ENCODE assay signal across 11 cellular contexts in the genomic region with DNA sequence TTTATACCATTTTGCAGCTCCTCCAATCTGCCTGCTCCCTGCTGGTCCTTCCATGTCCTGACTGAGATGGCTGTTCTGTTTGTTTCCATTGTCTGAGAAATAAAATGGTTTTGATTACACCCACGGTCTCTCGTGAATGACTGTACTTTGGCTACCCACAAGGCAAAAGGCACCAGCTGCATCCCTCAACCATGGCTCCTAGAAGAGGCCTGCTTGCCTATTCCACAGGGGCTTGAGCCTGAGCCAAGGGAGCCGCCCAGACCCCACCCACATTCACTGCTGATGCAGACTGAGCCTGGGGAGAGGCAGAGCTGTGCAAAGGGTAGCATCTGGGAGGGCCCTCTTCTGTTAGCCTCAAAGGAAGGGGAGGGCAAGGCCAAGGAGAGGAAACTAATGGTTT. TPM values are rescaled to one million over a fixed set of nuclear protein-coding genes. Genes with fewer than 3 reads are reported as not detected.
DNase-seq lines count a peak whose midpoint lies in the region; ATAC-seq and TF ChIP-seq lines count a peak whose summit lies in the region.
"Had no signal": no experiment of that assay in that cellular context is flagged by ENCODE, and none has a peak within 500 bp of the region (broad histone marks: within the 10 kb centered on the region; RNA-seq: fewer than 3 reads in every experiment).

No MANE protein-coding gene starts in this region.

- H2BK12ac ChIP-seq in mesenchymal stem cell (ENCODE audit: low read length in 2 of 2) = no peak overlapping the region

- H3K36me3 ChIP-seq in CD4-positive, CD25-positive, alpha-beta regulatory T cell (ENCODE audit: control insufficient read depth, insufficient read depth, low read length) = no peaks in the 10 kb centered on the region
- no peaks in the 10 kb centered on the region for H3K36me3 ChIP-seq in HEK293 (ENCODE audit: control insufficient read depth in 2 of 2, insufficient read depth in 1 of 2, low read length in 2 of 2)
- no peaks in the 10 kb centered on the region for H3K36me3 ChIP-seq in SK-N-SH (replicated peaks in 1 of 2; ENCODE audit: control insufficient read depth in 1 of 2, insufficient read depth in 2 of 2, low read length in 1 of 2)
- H3K36me3 ChIP-seq in mesenchymal stem cell (ENCODE audit: control insufficient read depth in 1 of 2, insufficient read depth in 2 of 2, low read depth in 1 of 2, low read length in 2 of 2) = no peaks in the 10 kb centered on the region
- no peaks in the 10 kb centered on the region for H3K36me3 ChIP-seq in mammary epithelial cell (ENCODE audit: insufficient read depth, low read length)
- H3K36me3 ChIP-seq: ovary had no signal

- in situ Hi-C loops in mammary epithelial cell (cut with MboI; ENCODE audit: low sequenced_read_pairs in 2 of 2) = no loop called here

- H3K27ac Mint-ChIP-seq in CD4-positive, CD25-positive, alpha-beta regulatory T cell = peak overlapping the region in 2 of 3 donors; percentile 43 to 55
- H3K27ac Mint-ChIP-seq: activated B cell treated with CpG ODN at 0.5 μM for 24 hours had no signal

- POLR2A ChIA-PET in HEK293 (lab: Yijun Ruan, JAX) = no interaction called here
- POLR2A ChIA-PET in SK-N-SH (lab: Yijun Ruan, JAX) = no interaction called here

- no peaks in the 10 kb centered on the region for H3K27me3 Mint-ChIP-seq in CD4-positive, CD25-positive, alpha-beta regulatory T cell

- peak overlapping the region; percentile 80 for H4K8ac ChIP-seq in mesenchymal stem cell (ENCODE audit: low read length)

- H2BK120ac ChIP-seq in mesenchymal stem cell (ENCODE audit: low read depth, low read length) = no peak overlapping the region

- no peak overlapping the region for H3K23ac ChIP-seq in mesenchymal stem cell (ENCODE audit: low read length in 2 of 2)

- peak overlapping the region in 1 of 2 experiments; percentile 45 for H3K18ac ChIP-seq in mesenchymal stem cell (ENCODE audit: low read depth in 1 of 2, low read length in 2 of 2)

- H3K79me1 ChIP-seq in mesenchymal stem cell (replicated peaks; ENCODE audit: low read length, poor library complexity, severe bottlenecking) = no peaks in the 10 kb centered on the region

- H3K4me2 ChIP-seq in SK-N-SH = no peak overlapping the region
- H3K4me2 ChIP-seq in mesenchymal stem cell (ENCODE audit: low read length, poor library complexity, severe bottlenecking) = no peak overlapping the region
- H3K4me2 ChIP-seq in mammary epithelial cell (ENCODE audit: insufficient read depth, low read depth, low read length) = no peak overlapping the region

- no peaks in the 10 kb centered on the region for H3K4me1 ChIP-seq in CD4-positive, CD25-positive, alpha-beta regulatory T cell (ENCODE audit: control insufficient read depth, insufficient read depth, low read length, poor library complexity, severe bottlenecking)
- no peaks in the 10 kb centered on the region; the same call in 1 of the 2 replicates for H3K4me1 ChIP-seq in HEK293 (ENCODE audit: control insufficient read depth, insufficient read depth, low read length)
- peaks cover 30 to 39% of the 10 kb centered on the region in 2 experiments for H3K4me1 ChIP-seq in SK-N-SH (ENCODE audit: control insufficient read depth in 1 of 2, insufficient read depth in 2 of 2, low read depth in 1 of 2, low read length in 1 of 2)
- H3K4me1 ChIP-seq in mesenchymal stem cell (ENCODE audit: control insufficient read depth, insufficient read depth, low read depth, low read length) = peaks cover 9% of the 10 kb centered on the region
- no peaks in the 10 kb centered on the region for H3K4me1 ChIP-seq in mammary epithelial cell (ENCODE audit: insufficient read depth, low read length)

- H3K9me3 ChIP-seq in CD4-positive, CD25-positive, alpha-beta regulatory T cell (ENCODE audit: control insufficient read depth in 2 of 2, low read length in 2 of 2) = no peaks in the 10 kb centered on the region
- H3K9me3 ChIP-seq in HEK293 (ENCODE audit: control insufficient read depth, insufficient read depth, low read depth, low read length) (no peaks in the 10 kb centered on the region), SK-N-SH (no peaks in the 10 kb centered on the region), mesenchymal stem cell (ENCODE audit: control insufficient read depth, low read length) (no peaks in the 10 kb centered on the region), mammary epithelial cell (replicated peaks; ENCODE audit: insufficient read depth, low read length) (no peaks in the 10 kb centered on the region)
- H3K9me3 ChIP-seq: ovary had no signal

- H4K20me1 ChIP-seq in SK-N-SH (ENCODE audit: insufficient read depth) (no peaks in the 10 kb centered on the region), mammary epithelial cell (ENCODE audit: insufficient read depth, low read length) (no peaks in the 10 kb centered on the region)

- no peak overlapping the region for H3K14ac ChIP-seq in mesenchymal stem cell (ENCODE audit: low read length in 2 of 2)

- peaks cover 0 to 31% (median 4%) of the 10 kb centered on the region in 4 donors for H3K4me1 Mint-ChIP-seq in CD4-positive, CD25-positive, alpha-beta regulatory T cell
- H3K4me1 Mint-ChIP-seq: activated B cell treated with CpG ODN at 0.5 μM for 24 hours had no signal

- TF ChIP-seq CTCF in HEK293 (tag by site-specific recombination; IDR thresholded peaks at IDR 0.05) (no peak), SK-N-SH (IDR thresholded peaks at IDR 0.05) (no peak), mammary epithelial cell (conservative IDR thresholded peaks at IDR 0.05 in 1 of 2, IDR thresholded peaks at IDR 0.05 in 1 of 2; ENCODE audit: extremely low read depth in 1 of 2, insufficient read depth in 1 of 2, low read depth in 1 of 2, low read length in 2 of 2) (no peak)

- dilution Hi-C loops in mammary epithelial cell (cut with HindIII; ENCODE audit: low sequenced_read_pairs) = no loop called here

- peaks cover 3% of the 10 kb centered on the region for H3F3A ChIP-seq in SK-N-SH (replicated peaks; ENCODE audit: insufficient read depth)

- H3K79me2 ChIP-seq in SK-N-SH (ENCODE audit: insufficient read depth) = peaks cover 72% of the 10 kb centered on the region
- no peaks in the 10 kb centered on the region for H3K79me2 ChIP-seq in mammary epithelial cell (ENCODE audit: insufficient read depth, low read length)

- no peak for ATAC-seq in CD4-positive, CD25-positive, alpha-beta regulatory T cell (ENCODE audit: low read depth in 2 of 2)
- no peak for ATAC-seq in GM18858 (IDR thresholded peaks at IDR 0.05; ENCODE audit: unreplicated experiment)

- H2AK5ac ChIP-seq in mesenchymal stem cell (ENCODE audit: low read length, severe bottlenecking) = no peak overlapping the region

- no peak for DNase-seq in CD4-positive, CD25-positive, alpha-beta regulatory T cell
- DNase-seq in SK-N-SH = no peak
- no peak for DNase-seq in mesenchymal stem cell
- no peak for DNase-seq in SIG-M5 (lab: John Stamatoyannopoulos, UW)
- DNase-seq in mammary epithelial cell = no peak
- DNase-seq in MV-4-11 (lab: John Stamatoyannopoulos, UW) = no peak
- DNase-seq: activated B cell treated with CpG ODN at 0.5 μM for 24 hours, HCEC 1CT, ovary had no signal

- H3K4me3 ChIP-seq in CD4-positive, CD25-positive, alpha-beta regulatory T cell (ENCODE audit: low read depth, low read length) = no peak overlapping the region
- no peak overlapping the region for H3K4me3 ChIP-seq in HEK293 (ENCODE audit: low read depth, low read length)
- no peak overlapping the region for H3K4me3 ChIP-seq in SK-N-SH (ENCODE audit: low read depth in 2 of 2, low read length in 1 of 2)
- peak overlapping the region in 1 of 2 experiments; percentile 21 for H3K4me3 ChIP-seq in mesenchymal stem cell (ENCODE audit: insufficient read depth in 1 of 2, low read depth in 1 of 2, low read length in 2 of 2)
- H3K4me3 ChIP-seq in mammary epithelial cell (replicated peaks in 1 of 3; ENCODE audit: insufficient read depth in 1 of 3, low read depth in 2 of 3, low read length in 3 of 3) = no peak overlapping the region
- H3K4me3 ChIP-seq: ovary had no signal

- no peaks in the 10 kb centered on the region for H3K27me3 ChIP-seq in CD4-positive, CD25-positive, alpha-beta regulatory T cell (ENCODE audit: control insufficient read depth, insufficient read depth, low read length)
- H3K27me3 ChIP-seq in SK-N-SH (ENCODE audit: insufficient read depth) (no peaks in the 10 kb centered on the region), mesenchymal stem cell (ENCODE audit: control insufficient read depth in 1 of 2, insufficient read depth in 1 of 2, low read length in 2 of 2) (no peaks in the 10 kb centered on the region), mammary epithelial cell (ENCODE audit: insufficient read depth, low read length) (no peaks in the 10 kb centered on the region)
- H3K27me3 ChIP-seq: ovary had no signal

- CTCF ChIA-PET in HEK293 (lab: Yijun Ruan, JAX) (no interaction called here), SK-N-SH (lab: Yijun Ruan, JAX) (interaction anchor here (1.4 kb wide), 1 partner anchor 14 kb away, joined by 3 read pairs; no protein-coding TSS in a partner anchor), mammary epithelial cell (lab: Charles Lee; ENCODE audit: low non-redundant PET) (no interaction called here)

- no peak for TF ChIP-seq RAD21 in SK-N-SH (IDR thresholded peaks at IDR 0.05; ENCODE audit: low read length)

- H3K9ac ChIP-seq in SK-N-SH = no peak overlapping the region
- peak overlapping the region; percentile 9 for H3K9ac ChIP-seq in mesenchymal stem cell (ENCODE audit: low read length)
- H3K9ac ChIP-seq in mammary epithelial cell (ENCODE audit: insufficient read depth, low read length) = no peak overlapping the region

- no peaks in the 10 kb centered on the region for H3K9me2 ChIP-seq in SK-N-SH

- H3K36me3 Mint-ChIP-seq in CD4-positive, CD25-positive, alpha-beta regulatory T cell = peaks cover 3% of the 10 kb centered on the region

- WGBS in SK-N-SH (ENCODE audit: low lambda C conversion rate) = 76% methylated on average over 3 of the region's 3 CpGs
- 94% methylated on average over 3 of the region's 3 CpGs for WGBS in mesenchymal stem cell
- 51% methylated on average over 3 of the region's 3 CpGs for WGBS in mammary epithelial cell (ENCODE audit: low coverage, missing lambda C conversion rate)

- intact Hi-C loops in mammary epithelial cell (cut with micrococcal nuclease) = no loop called here

- no peak overlapping the region for H3K4me3 Mint-ChIP-seq in CD4-positive, CD25-positive, alpha-beta regulatory T cell
- H3K4me3 Mint-ChIP-seq: activated B cell treated with CpG ODN at 0.5 μM for 24 hours had no signal

- H3K27ac ChIP-seq in CD4-positive, CD25-positive, alpha-beta regulatory T cell (ENCODE audit: insufficient read depth, low read length, poor library complexity, severe bottlenecking) = no peak overlapping the region
- no peak overlapping the region for H3K27ac ChIP-seq in HEK293 (ENCODE audit: extremely low read depth, low read depth, low read length)
- H3K27ac ChIP-seq in SK-N-SH (ENCODE audit: low read depth in 2 of 2, low read length in 1 of 2) = peak overlapping the region; percentile 34 to 57; a peak in 2 of 4 replicates
- H3K27ac ChIP-seq in mesenchymal stem cell (ENCODE audit: low read length, poor library complexity, severe bottlenecking) = no peak overlapping the region
- no peak overlapping the region for H3K27ac ChIP-seq in mammary epithelial cell (ENCODE audit: insufficient read depth, low read depth, low read length)

- no peak for TF ChIP-seq EP300 in SK-N-SH (IDR thresholded peaks at IDR 0.05; ENCODE audit: borderline replicate concordance in 1 of 2, low read depth in 1 of 2, low read length in 1 of 2)

- no peak overlapping the region for H2BK15ac ChIP-seq in mesenchymal stem cell (ENCODE audit: low read depth, poor library complexity, severe bottlenecking)

- no peak overlapping the region for H4K91ac ChIP-seq in mesenchymal stem cell (ENCODE audit: low read length)

- H3K4ac ChIP-seq in mesenchymal stem cell (ENCODE audit: low read depth in 1 of 2, low read length in 2 of 2) = peak overlapping the region in 1 of 2 experiments; percentile 46

- no TSS peak for BruUV-seq in mammary epithelial cell (replicated peaks; lab: Mats Ljungman, UMichigan)

- H3K9me3 Mint-ChIP-seq in CD4-positive, CD25-positive, alpha-beta regulatory T cell = no peaks in the 10 kb centered on the region
- H3K9me3 Mint-ChIP-seq: activated B cell treated with CpG ODN at 0.5 μM for 24 hours had no signal

- no peak overlapping the region for H2AFZ ChIP-seq in SK-N-SH (ENCODE audit: low read depth)
- peak overlapping the region; percentile 54 for H2AFZ ChIP-seq in mesenchymal stem cell (ENCODE audit: low read depth, low read length)
- H2AFZ ChIP-seq in mammary epithelial cell (ENCODE audit: low read depth, low read length) = no peak overlapping the region

- no peak overlapping the region for H2BK5ac ChIP-seq in mesenchymal stem cell (ENCODE audit: low read depth, low read length, poor library complexity, severe bottlenecking)

RNA-seq across cellular contexts. Expression of gene MARCHF4, which starts 31.1 kb away (rescaled TPM):
- total RNA-seq in CD4-positive, CD25-positive, alpha-beta regulatory T cell = not detected
- polyA plus RNA-seq in CD4-positive, CD25-positive, alpha-beta regulatory T cell = not detected
- polyA plus RNA-seq in SK-N-SH (2012; rRNA removed) (7.3 and 7.6 TPM in 2 replicates), mammary epithelial cell (1.5 TPM)
- polyA plus RNA-seq in SK-N-SH (2012; cell fraction: cytosol; rRNA removed) = 6.3 and 7.8 TPM in 2 replicates
- 6.8 and 7.7 TPM in 2 replicates for polyA plus RNA-seq in SK-N-SH (2012; cell fraction: nucleus; rRNA removed)
- 2.3 TPM for polyA plus RNA-seq in mesenchymal stem cell (2013, experiment 1 of 2)
- polyA plus RNA-seq in mesenchymal stem cell (2013, experiment 2 of 2) = 2.3 TPM
- 1 to 10 TPM in 1 of 2 donors, under 1 TPM in 1; under 0.01 to 4.6 TPM for total RNA-seq in mammary epithelial cell
- polyA minus RNA-seq in mammary epithelial cell = 2.2 TPM
- total RNA-seq: activated B cell treated with CpG ODN at 0.5 μM for 24 hours had no signal

Comparison
In these comparisons a context has a peak if more than half of its experiments do, and no peak if none do; other contexts are left out.
1. H3K27ac ChIP-seq: peak in SK-N-SH (2 of 2); none in CD4-positive, CD25-positive, alpha-beta regulatory T cell (single experiment), HEK293 (single experiment), mesenchymal stem cell (single experiment) and mammary epithelial cell (single experiment).